Comparison of ENCODE assay signal across 10 cellular contexts in the genomic region with DNA sequence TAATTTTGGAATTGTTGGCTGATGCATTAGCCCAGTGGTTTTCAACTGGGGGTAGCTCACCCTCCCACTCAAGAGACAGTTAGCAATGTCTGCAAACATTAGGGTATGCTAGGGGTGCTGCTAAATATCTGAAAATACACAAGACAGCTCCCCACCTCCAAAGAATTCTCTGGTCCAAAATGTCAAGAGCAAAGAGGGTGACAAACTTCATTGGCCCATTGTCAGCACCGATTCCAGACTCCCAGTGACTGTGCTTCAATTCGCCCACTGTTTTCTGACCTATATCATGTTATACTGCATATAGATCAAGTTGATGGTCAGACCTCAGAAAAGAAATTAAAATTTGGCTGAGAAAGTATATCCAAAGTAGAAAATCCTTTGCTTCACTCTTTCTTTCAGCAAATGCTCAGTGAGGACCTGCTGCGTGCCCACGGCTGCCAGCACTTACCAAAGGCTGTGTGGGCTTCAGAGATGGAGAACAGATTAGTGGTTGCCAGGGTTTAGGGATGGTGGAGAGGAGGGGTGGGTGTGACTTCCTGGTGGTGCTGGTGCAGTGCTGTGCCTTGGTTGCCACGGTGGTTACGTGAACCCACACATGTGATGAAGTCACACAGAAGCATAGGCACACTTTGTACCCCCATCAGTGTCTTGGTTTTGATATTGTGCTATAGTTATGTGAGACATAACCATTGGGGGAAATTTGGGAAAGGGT.
DNase-seq lines count a peak whose midpoint lies in the region; ATAC-seq and TF ChIP-seq lines count a peak whose summit lies in the region.
"Had no signal": no experiment of that assay in that cellular context is flagged by ENCODE, and none has a peak within 500 bp of the region (broad histone marks: within the 10 kb centered on the region; RNA-seq: fewer than 3 reads in every experiment).

No MANE protein-coding gene starts in this region.

- peaks cover 39% of the 10 kb centered on the region for H3K36me3 Mint-ChIP-seq in activated naive CD8-positive, alpha-beta T cell treated with anti-CD3 and anti-CD28 coated beads for 36 hours
- H3K36me3 Mint-ChIP-seq in natural killer cell treated with Interleukin-12 subunit alpha and Interleukin-12 subunit beta and Interleukin-15 and Interleukin-18, amount 100 ng/mL, for 72 hours, result peaks cover 16% of the 10 kb centered on the region

- WGBS in upper lobe of left lung, 2 donors, result 75 to 87% methylated on average over 6 of the region's 6 CpGs

- H3K9me3 Mint-ChIP-seq in activated naive CD8-positive, alpha-beta T cell treated with anti-CD3 and anti-CD28 coated beads for 36 hours, result peaks cover 6% of the 10 kb centered on the region
- H3K9me3 Mint-ChIP-seq in natural killer cell treated with Interleukin-12 subunit alpha and Interleukin-12 subunit beta and Interleukin-15 and Interleukin-18, amount 100 ng/mL, for 72 hours, result no peaks in the 10 kb centered on the region
- H3K9me3 Mint-ChIP-seq: HFFc6 had no signal

- peak; percentile 89 to 92 for ATAC-seq in natural killer cell treated with Interleukin-12 subunit alpha and Interleukin-12 subunit beta and Interleukin-15 and Interleukin-18, amount 100 ng/mL, for 72 hours
- ATAC-seq in upper lobe of left lung (ENCODE audit: low FRiP score in 2 of 2), result peak in 1 of 2 donors; percentile 28
- no peak for ATAC-seq in GM21526 (IDR thresholded peaks at IDR 0.05; ENCODE audit: low FRiP score, unreplicated experiment)

- no peak for TF ChIP-seq POLR2A in upper lobe of left lung (IDR thresholded peaks at IDR 0.05)

- H3K27ac ChIP-seq in upper lobe of left lung, result no peak overlapping the region

- no peaks in the 10 kb centered on the region for H3K4me1 ChIP-seq in upper lobe of left lung

- H3K4me1 Mint-ChIP-seq in activated naive CD8-positive, alpha-beta T cell treated with anti-CD3 and anti-CD28 coated beads for 36 hours, result peaks cover 35% of the 10 kb centered on the region
- H3K4me1 Mint-ChIP-seq in natural killer cell treated with Interleukin-12 subunit alpha and Interleukin-12 subunit beta and Interleukin-15 and Interleukin-18, amount 100 ng/mL, for 72 hours (ENCODE audit: low read depth in 2 of 2), result peaks cover 49 to 53% of the 10 kb centered on the region in 2 donors

- H3K27ac Mint-ChIP-seq in activated naive CD8-positive, alpha-beta T cell treated with anti-CD3 and anti-CD28 coated beads for 36 hours, result no peak overlapping the region
- peak overlapping the region; percentile 30 to 69 for H3K27ac Mint-ChIP-seq in natural killer cell treated with Interleukin-12 subunit alpha and Interleukin-12 subunit beta and Interleukin-15 and Interleukin-18, amount 100 ng/mL, for 72 hours
- H3K27ac Mint-ChIP-seq: HFFc6 had no signal

- H3K36me3 ChIP-seq in upper lobe of left lung, result peaks cover 0 to 9% (median 0%) of the 10 kb centered on the region in 4 donors

- TF ChIP-seq EP300 in upper lobe of left lung (IDR thresholded peaks at IDR 0.05), result peak in 1 of 4 donors; percentile 73

- no peak overlapping the region for H3K4me3 ChIP-seq in upper lobe of left lung

- no peaks in the 10 kb centered on the region for H3K9me3 ChIP-seq in upper lobe of left lung

- no peak for TF ChIP-seq CTCF in upper lobe of left lung (IDR thresholded peaks at IDR 0.05)

- H3K4me3 Mint-ChIP-seq in activated naive CD8-positive, alpha-beta T cell treated with anti-CD3 and anti-CD28 coated beads for 36 hours, result no peak overlapping the region
- peak overlapping the region; percentile 69 for H3K4me3 Mint-ChIP-seq in natural killer cell treated with Interleukin-12 subunit alpha and Interleukin-12 subunit beta and Interleukin-15 and Interleukin-18, amount 100 ng/mL, for 72 hours
- H3K4me3 Mint-ChIP-seq: HFFc6 had no signal

- peak; percentile 14 for DNase-seq in stimulated activated CD4-positive, alpha-beta T cell treated with anti-CD3 and anti-CD28 coated beads, Interleukin-2, amount 100 ng/mL, for 4 hours (ENCODE audit: low read depth)
- no peak for DNase-seq in stimulated activated CD4-positive, alpha-beta T cell treated with anti-CD3 and anti-CD28 coated beads, Interleukin-1b, Interleukin-23, amount 100 ng/mL, for 48 hours
- DNase-seq in activated naive CD8-positive, alpha-beta T cell treated with anti-CD3 and anti-CD28 coated beads for 36 hours, result peak; percentile 17
- peak; percentile 64 for DNase-seq in natural killer cell treated with Interleukin-12 subunit alpha and Interleukin-12 subunit beta and Interleukin-15 and Interleukin-18, amount 100 ng/mL, for 72 hours (ENCODE audit: low spot score)
- DNase-seq in upper lobe of left lung, result peak; percentile 10 to 49
- DNase-seq in T-helper 9 cell, result no peak
- no peak for DNase-seq in DMS153 (lab: John Stamatoyannopoulos, UW)
- DNase-seq: HFFc6, NCI-H748 treated with DMSO at 0.1 percent for 48 hours had no signal

- H3K27me3 ChIP-seq in upper lobe of left lung, result no peaks in the 10 kb centered on the region

- no peaks in the 10 kb centered on the region for H3K27me3 Mint-ChIP-seq in activated naive CD8-positive, alpha-beta T cell treated with anti-CD3 and anti-CD28 coated beads for 36 hours
- no peaks in the 10 kb centered on the region for H3K27me3 Mint-ChIP-seq in natural killer cell treated with Interleukin-12 subunit alpha and Interleukin-12 subunit beta and Interleukin-15 and Interleukin-18, amount 100 ng/mL, for 72 hours

Comparison
In these comparisons a context has a peak if more than half of its experiments do, and no peak if none do; other contexts are left out.
1. DNase-seq: peak in stimulated activated CD4-positive, alpha-beta T cell treated with anti-CD3 and anti-CD28 coated beads, Interleukin-2, amount 100 ng/mL, for 4 hours (single experiment), activated naive CD8-positive, alpha-beta T cell treated with anti-CD3 and anti-CD28 coated beads for 36 hours (single experiment), natural killer cell treated with Interleukin-12 subunit alpha and Interleukin-12 subunit beta and Interleukin-15 and Interleukin-18, amount 100 ng/mL, for 72 hours (single experiment) and upper lobe of left lung (2 of 2); none in stimulated activated CD4-positive, alpha-beta T cell treated with anti-CD3 and anti-CD28 coated beads, Interleukin-1b, Interleukin-23, amount 100 ng/mL, for 48 hours (single experiment), T-helper 9 cell (single experiment) and DMS153 (single experiment).